1 cellular context compared by ENCODE assay signal in genomic region chr12:56116267-56117081, GRCh38.
TF ChIP-seq lines count a peak whose summit lies in the region.

TSS of gene RPL41 (plus strand) at chr12:56116633.

TF ChIP-seq in K562, 482 proteins besides CTCF, POLR2A, EP300 and RAD21 (continued from another document and continues in another):
- no peak for TF ChIP-seq HINFP (tag; conservative IDR thresholded peaks at IDR 0.05; ENCODE audit: low read depth)
- no peak for TF ChIP-seq FOXK2 (conservative IDR thresholded peaks at IDR 0.05 in 1 of 2, IDR thresholded peaks at IDR 0.05 in 1 of 2; ENCODE audit: low read depth in 2 of 2)
- no peak for TF ChIP-seq HNRNPUL1 (IDR thresholded peaks at IDR 0.05; ENCODE audit: low read length)
- TF ChIP-seq CEBPG (CRISPR knock-in tag; IDR thresholded peaks at IDR 0.05): peak; percentile 22; the same call in 1 of the 2 replicates
- no peak for TF ChIP-seq CEBPG (tag; conservative IDR thresholded peaks at IDR 0.05 in 1 of 2, IDR thresholded peaks at IDR 0.05 in 1 of 2)
- no peak for TF ChIP-seq CCNT2 (IDR thresholded peaks at IDR 0.05; ENCODE audit: borderline replicate concordance, extremely low read depth, insufficient read length, low read depth, low read length)
- no peak for TF ChIP-seq SMARCB1 (IDR thresholded peaks at IDR 0.05; ENCODE audit: insufficient read length, low read depth)
- TF ChIP-seq TAL1 (IDR thresholded peaks at IDR 0.05): no peak
- no peak for TF ChIP-seq SRSF1 (IDR thresholded peaks at IDR 0.05; ENCODE audit: low read depth, low read length)
- no peak for TF ChIP-seq MBD1 (CRISPR knock-in tag; IDR thresholded peaks at IDR 0.05)
- TF ChIP-seq ZNF239 (CRISPR knock-in tag; IDR thresholded peaks at IDR 0.05): 0 out of 2 replicates have a peak, but pooled peaks have one; percentile 17
- peak; percentile 66; the same call in 1 of the 2 replicates for TF ChIP-seq XRCC5 (IDR thresholded peaks at IDR 0.05; ENCODE audit: low read depth, low read length)
- TF ChIP-seq HES1 (IDR thresholded peaks at IDR 0.05; ENCODE audit: low read depth): no peak; the same call in 1 of the 2 replicates
- peak; percentile 72 for TF ChIP-seq ETV1 (tag; conservative IDR thresholded peaks at IDR 0.05; ENCODE audit: low read depth)
- TF ChIP-seq E2F8 (IDR thresholded peaks at IDR 0.05; ENCODE audit: low read depth, partially characterized antibody): peak; percentile 75
- TF ChIP-seq ZKSCAN8 (CRISPR knock-in tag; IDR thresholded peaks at IDR 0.05): no peak
- peak; percentile 57 for TF ChIP-seq KAT2B (IDR thresholded peaks at IDR 0.05; ENCODE audit: low read depth, low read length)
- peak; percentile 99 for TF ChIP-seq EP400 (IDR thresholded peaks at IDR 0.05)
- 0 out of 2 replicates have a peak, but pooled peaks have one; percentile 38 for TF ChIP-seq ELF2 (CRISPR knock-in tag; IDR thresholded peaks at IDR 0.05)
- TF ChIP-seq TCF7 (IDR thresholded peaks at IDR 0.05; ENCODE audit: borderline replicate concordance): no peak
- no peak for TF ChIP-seq HMG20A (CRISPR knock-in tag; conservative IDR thresholded peaks at IDR 0.05)
- TF ChIP-seq TOE1 (IDR thresholded peaks at IDR 0.05; ENCODE audit: borderline replicate concordance): peak; percentile 78
- no peak for TF ChIP-seq TOE1 (CRISPR knock-in tag; IDR thresholded peaks at IDR 0.05; ENCODE audit: borderline replicate concordance, low read depth)
- TF ChIP-seq ZNF175 (CRISPR knock-in tag; IDR thresholded peaks at IDR 0.05; ENCODE audit: low read depth): peak; percentile 73; the same call in 1 of the 2 replicates
- TF ChIP-seq CAMTA2 (CRISPR knock-in tag; conservative IDR thresholded peaks at IDR 0.05): 0 out of 2 replicates have a peak, but pooled peaks have one; percentile 11
- peak; percentile 97 for TF ChIP-seq GABPB1 (CRISPR knock-in tag; IDR thresholded peaks at IDR 0.05)
- no peak; the same call in 1 of the 2 replicates for TF ChIP-seq FOXP1 (CRISPR knock-in tag; IDR thresholded peaks at IDR 0.05)
- TF ChIP-seq MED1 (CRISPR knock-in tag; IDR thresholded peaks at IDR 0.05; ENCODE audit: borderline replicate concordance): no peak
- peak; percentile 55; the same call in 1 of the 2 replicates for TF ChIP-seq C11orf30 (IDR thresholded peaks at IDR 0.05; ENCODE audit: low read depth)
- TF ChIP-seq ZNF274 (IDR thresholded peaks at IDR 0.05; ENCODE audit: borderline replicate concordance, low read depth, low read length): no peak
- TF ChIP-seq SMARCA5 (IDR thresholded peaks at IDR 0.05): no peak
- no peak for TF ChIP-seq POU5F1 (IDR thresholded peaks at IDR 0.05; ENCODE audit: borderline replicate concordance, low read depth, low read length, partially characterized antibody)
- TF ChIP-seq NONO (IDR thresholded peaks at IDR 0.05; ENCODE audit: low read depth in 2 of 2, low read length in 1 of 2): peak; percentile 46 to 65; a peak in 2 of 4 replicates
- no peak; the same call in 1 of the 2 replicates for TF ChIP-seq ZNF263 (CRISPR knock-in tag; IDR thresholded peaks at IDR 0.05; ENCODE audit: borderline replicate concordance)
- TF ChIP-seq FOXP4 (CRISPR knock-in tag; IDR thresholded peaks at IDR 0.05; ENCODE audit: borderline replicate concordance): no peak
- no peak for TF ChIP-seq ZNF696 (CRISPR knock-in tag; conservative IDR thresholded peaks at IDR 0.05)
- peak; percentile 29 for TF ChIP-seq NEUROD1 (IDR thresholded peaks at IDR 0.05; ENCODE audit: borderline replicate concordance, low read depth, low read length, partially characterized antibody)
- TF ChIP-seq GATAD2A (IDR thresholded peaks at IDR 0.05): no peak
- TF ChIP-seq ZNF12 (CRISPR knock-in tag; IDR thresholded peaks at IDR 0.05): 0 out of 2 replicates have a peak, but pooled peaks have one; percentile 66
- peak; percentile 73; the same call in 1 of the 2 replicates for TF ChIP-seq OTX1 (CRISPR knock-in tag; IDR thresholded peaks at IDR 0.05)
- 0 out of 4 replicates have a peak, but pooled peaks of 1 of the 2 experiments have one; percentile 40 for TF ChIP-seq MLX (CRISPR knock-in tag; conservative IDR thresholded peaks at IDR 0.05)
- peak; percentile 93 for TF ChIP-seq CREB1 (IDR thresholded peaks at IDR 0.05)
- TF ChIP-seq CREB1 (CRISPR knock-in tag; IDR thresholded peaks at IDR 0.05): peak; percentile 93
- TF ChIP-seq STAT5A (IDR thresholded peaks at IDR 0.05; ENCODE audit: borderline replicate concordance, low read length): no peak; the same call in 1 of the 2 replicates
- peak; percentile 47; the same call in 1 of the 2 replicates for TF ChIP-seq ZNF24 (IDR thresholded peaks at IDR 0.05)
- TF ChIP-seq ZNF76 (CRISPR knock-in tag; IDR thresholded peaks at IDR 0.05; ENCODE audit: borderline replicate concordance): no peak
- 0 out of 2 replicates have a peak, but pooled peaks have one; percentile 76 for TF ChIP-seq FOXK1 (CRISPR knock-in tag; IDR thresholded peaks at IDR 0.05; ENCODE audit: borderline replicate concordance)
- TF ChIP-seq KLF13 (tag; IDR thresholded peaks at IDR 0.05; ENCODE audit: borderline replicate concordance, low read depth): peak; percentile 71; the same call in 1 of the 2 replicates
- peak; percentile 38 for TF ChIP-seq ASH1L (IDR thresholded peaks at IDR 0.05; ENCODE audit: borderline replicate concordance, low read depth, partially characterized antibody)
- TF ChIP-seq SAFB2 (IDR thresholded peaks at IDR 0.05; ENCODE audit: borderline replicate concordance, low read depth, low read length, severe bottlenecking): no peak
- no peak for TF ChIP-seq ZNF124 (CRISPR knock-in tag; IDR thresholded peaks at IDR 0.05)
- TF ChIP-seq ZBTB9 (CRISPR knock-in tag; IDR thresholded peaks at IDR 0.05): peak; percentile 85; the same call in 1 of the 2 replicates
- no peak for TF ChIP-seq ZNF586 (CRISPR knock-in tag; conservative IDR thresholded peaks at IDR 0.05)
- TF ChIP-seq POLR2AphosphoS2 (IDR thresholded peaks at IDR 0.05; ENCODE audit: low read length): peak; percentile 86; the same call in 1 of the 2 replicates
- TF ChIP-seq SP2 (IDR thresholded peaks at IDR 0.05; ENCODE audit: extremely low read depth, low read depth, low read length, poor library complexity, severe bottlenecking): no peak
- no peak for TF ChIP-seq EGR1 (conservative IDR thresholded peaks at IDR 0.05)
- TF ChIP-seq RCOR1 (IDR thresholded peaks at IDR 0.05; ENCODE audit: borderline replicate concordance in 1 of 2, low read depth in 2 of 2, low read length in 2 of 2): no peak
- TF ChIP-seq SMAD1 (IDR thresholded peaks at IDR 0.05; ENCODE audit: low read depth, low read length, partially characterized antibody): peak; percentile 96
- TF ChIP-seq ZNF3 (CRISPR knock-in tag; IDR thresholded peaks at IDR 0.05): no peak
- no peak for TF ChIP-seq ZFP36 (IDR thresholded peaks at IDR 0.05; ENCODE audit: low read depth, low read length, partially characterized antibody)
